In genomic region chr1:43354471-43354870, GRCh38 we compare ENCODE assay signal across 1 cellular context.
A peak's percentile ranks its signal among the peaks of the same experiment; 100 is the strongest.
TF ChIP-seq lines count a peak whose summit lies in the region.

No MANE protein-coding gene starts in this region.

TF ChIP-seq in K562, 482 proteins besides CTCF, POLR2A, EP300 and RAD21:
- TF ChIP-seq ZNF280B (CRISPR knock-in tag; IDR thresholded peaks at IDR 0.05) (no peak), ZNF316 (IDR thresholded peaks at IDR 0.05) (peak; percentile 50; the same call in 1 of the 2 replicates)
